In genomic region chr20:63625771-63626423, GRCh38 we compare ENCODE assay signal across 8 cellular contexts. TPM values are rescaled to one million over a fixed set of nuclear protein-coding genes. Genes with fewer than 3 reads are reported as not detected.
A peak's percentile ranks its signal among the peaks of the same experiment; 100 is the strongest.
DNase-seq lines count a peak whose midpoint lies in the region; ATAC-seq lines count a peak whose summit lies in the region.

No MANE protein-coding gene starts in this region.

- intact Hi-C loops in Right ventricle myocardium superior (cut with DNase I), result no loop called here
- intact Hi-C loops in Right ventricle myocardium inferior (cut with DNase I), result loop anchor here (1.0 to 5.0 kb wide), 2 partner anchors 32 to 346 kb away; partner anchors contain the start of gene RTEL1

- no peaks in the 10 kb centered on the region for H3K27me3 ChIP-seq in ectodermal cell (ENCODE audit: control insufficient read depth, insufficient read depth, low read length, poor library complexity, severe bottlenecking)
- H3K27me3 ChIP-seq in mucosa of stomach (ENCODE audit: control insufficient read depth, insufficient read depth, low read length), result no peaks in the 10 kb centered on the region

- peak overlapping the region; percentile 80 for H3K27ac ChIP-seq in ectodermal cell (ENCODE audit: insufficient read depth, low read depth, low read length, poor library complexity, severe bottlenecking)

- H3K27me3 Mint-ChIP-seq in T-cell, result no peaks in the 10 kb centered on the region

- no peaks in the 10 kb centered on the region for H3K9me3 Mint-ChIP-seq in T-cell

- H3K4me1 ChIP-seq in ectodermal cell (ENCODE audit: control insufficient read depth, insufficient read depth, low read length) (peaks cover 11% of the 10 kb centered on the region), mucosa of stomach (ENCODE audit: control insufficient read depth, insufficient read depth, low read length) (peaks cover 11% of the 10 kb centered on the region)

- no peaks in the 10 kb centered on the region for H3K9me3 ChIP-seq in ectodermal cell (ENCODE audit: control insufficient read depth, low read length)
- H3K9me3 ChIP-seq in mucosa of stomach (ENCODE audit: control insufficient read depth, low read length), result no peaks in the 10 kb centered on the region

- CTCF ChIA-PET in T-cell (lab: Charles Lee), result no interaction called here

- POLR2A ChIA-PET in T-cell (lab: Charles Lee), result no interaction called here

- H3K4me3 Mint-ChIP-seq in T-cell, result peak overlapping the region; percentile 71 to 81 (median 75)

- H3K36me3 Mint-ChIP-seq in T-cell, result peaks cover 13% of the 10 kb centered on the region

- H3K4me3 ChIP-seq in ectodermal cell (ENCODE audit: insufficient read depth, low read depth, low read length), result peak overlapping the region; percentile 97
- H3K4me3 ChIP-seq in mucosa of stomach (ENCODE audit: low read length), result peak overlapping the region; percentile 87

- H3K4me1 Mint-ChIP-seq in T-cell, result peaks cover 40 to 48% (median 47%) of the 10 kb centered on the region in 3 donors

- H3K36me3 ChIP-seq in ectodermal cell (ENCODE audit: control insufficient read depth, insufficient read depth, low read length), result no peaks in the 10 kb centered on the region
- no peaks in the 10 kb centered on the region for H3K36me3 ChIP-seq in mucosa of stomach (ENCODE audit: control insufficient read depth, insufficient read depth, low read length)

- no peak for ATAC-seq in Right ventricle myocardium superior (ENCODE audit: poor library complexity)
- ATAC-seq in Right ventricle myocardium inferior, result no peak
- no peak for ATAC-seq in T-cell (replicated peaks in 1 of 4)

- DNase-seq in Right ventricle myocardium superior (peak; percentile 47), Right ventricle myocardium inferior (ENCODE audit: missing footprints) (no peak), T-cell (peak in 4 of 34 experiments; percentile 5 to 36 (median 22)), MV-4-11 (lab: John Stamatoyannopoulos, UW) (no peak), NOMO-1 treated with dmso at 0.1 percent for 144 hours (lab: John Stamatoyannopoulos, UW; ENCODE audit: unreplicated experiment) (no peak), T-helper 9 cell (no peak)

- H3K27ac Mint-ChIP-seq in T-cell, result peak overlapping the region; percentile 91 to 97

- peak overlapping the region; percentile 97 for H3K9ac ChIP-seq in mucosa of stomach (ENCODE audit: low read length)

- 28 to 29% methylated on average over 36 of the region's 36 CpGs for WGBS in ectodermal cell, 2 experiments

RNA-seq across cellular contexts. Expression of gene GMEB2, which starts 1.0 kb away (rescaled TPM):
- total RNA-seq in Right ventricle myocardium superior (5.5 TPM), Right ventricle myocardium inferior (6.1 TPM), T-cell (10 to 100 TPM; 20.7 to 30.3 (median 29.0) TPM)
- polyA plus RNA-seq in ectodermal cell (2013, experiment 1 of 4), result 15.7 TPM
- 14.4 TPM for polyA plus RNA-seq in ectodermal cell (2013, experiment 2 of 4)
- polyA plus RNA-seq in ectodermal cell (2013, experiment 3 of 4), result 11.4 TPM
- 12.4 TPM for polyA plus RNA-seq in ectodermal cell (2013, experiment 4 of 4)

RNA-seq across cellular contexts. Expression of gene STMN3, which starts 27.3 kb away (rescaled TPM):
- total RNA-seq in Right ventricle myocardium superior (4.3 TPM), Right ventricle myocardium inferior (7.1 TPM), T-cell (100 to 1,000 TPM in 3 of 5 donors, 10 to 100 TPM in 2; 92.9 to 121 (median 107) TPM)
- 6.7 TPM for polyA plus RNA-seq in ectodermal cell (2013, experiment 1 of 4)
- 6.6 TPM for polyA plus RNA-seq in ectodermal cell (2013, experiment 2 of 4)
- 8.2 TPM for polyA plus RNA-seq in ectodermal cell (2013, experiment 3 of 4)
- polyA plus RNA-seq in ectodermal cell (2013, experiment 4 of 4), result 10.2 TPM

RNA-seq across cellular contexts. Expression of gene RTEL1, which starts 32.2 kb away (rescaled TPM):
- 7.3 TPM for total RNA-seq in Right ventricle myocardium superior
- total RNA-seq in Right ventricle myocardium inferior, result 9.0 TPM
- 10 to 100 TPM; 30.7 to 41.6 (median 36.8) TPM for total RNA-seq in T-cell
- 19.4 TPM for polyA plus RNA-seq in ectodermal cell (2013, experiment 1 of 4)
- 17.9 TPM for polyA plus RNA-seq in ectodermal cell (2013, experiment 2 of 4)
- 11.4 TPM for polyA plus RNA-seq in ectodermal cell (2013, experiment 3 of 4)
- 12.6 TPM for polyA plus RNA-seq in ectodermal cell (2013, experiment 4 of 4)

RNA-seq across cellular contexts. Expression of gene HELZ2, which starts 51.9 kb away (rescaled TPM):
- total RNA-seq in Right ventricle myocardium superior (9.7 TPM), Right ventricle myocardium inferior (12.8 TPM), T-cell (10 to 100 TPM; 31.6 to 73.0 (median 43.5) TPM)
- 16.5 TPM for polyA plus RNA-seq in ectodermal cell (2013, experiment 1 of 4)
- polyA plus RNA-seq in ectodermal cell (2013, experiment 2 of 4), result 15.7 TPM
- polyA plus RNA-seq in ectodermal cell (2013, experiment 3 of 4), result 16.9 TPM
- polyA plus RNA-seq in ectodermal cell (2013, experiment 4 of 4), result 19.7 TPM

Comparison
In these comparisons a context has a peak if more than half of its experiments do, and no peak if none do; other contexts are left out.
1. RNA of gene STMN3, which starts 27.3 kb away (total RNA-seq): 92.9 to 121 TPM in T-cell; 7.1 TPM in Right ventricle myocardium inferior (single experiment) and 4.3 TPM in Right ventricle myocardium superior (single experiment); every median in the first group is over 10 times any median in the second.